1 cellular context compared by ENCODE assay signal in genomic region chr6:21742238-21742660, GRCh38.
TF ChIP-seq lines count a peak whose summit lies in the region.

No MANE protein-coding gene starts in this region.

TF ChIP-seq in HEK293, 187 proteins besides CTCF, POLR2A, EP300 and RAD21 (continued from another document):
- 0 out of 2 replicates have a peak, but pooled peaks have one; percentile 9 for TF ChIP-seq KLF1 (tag by site-specific recombination; IDR thresholded peaks at IDR 0.05)
- no peak for TF ChIP-seq ZNF514 (tag by site-specific recombination; IDR thresholded peaks at IDR 0.05)
- TF ChIP-seq ZEB2 (tag by site-specific recombination; IDR thresholded peaks at IDR 0.05): peak; percentile 77
- peak; percentile 82 for TF ChIP-seq ZNF184 (tag by site-specific recombination; IDR thresholded peaks at IDR 0.05)
- TF ChIP-seq GLIS1 (tag by site-specific recombination; IDR thresholded peaks at IDR 0.05): 0 out of 2 replicates have a peak, but pooled peaks have one; percentile 13
- no peak for TF ChIP-seq ZSCAN23 (tag by site-specific recombination; IDR thresholded peaks at IDR 0.05)
- TF ChIP-seq WT1 (tag by site-specific recombination; IDR thresholded peaks at IDR 0.05): 0 out of 2 replicates have a peak, but pooled peaks have one; percentile 22
- TF ChIP-seq ZNF660 (tag by site-specific recombination; IDR thresholded peaks at IDR 0.05): peak; percentile 14; the same call in 1 of the 2 replicates
- 0 out of 2 replicates have a peak, but pooled peaks have one; percentile 24 for TF ChIP-seq TSHZ1 (tag by site-specific recombination; IDR thresholded peaks at IDR 0.05; ENCODE audit: borderline replicate concordance)
- 0 out of 2 replicates have a peak, but pooled peaks have one; percentile 12 for TF ChIP-seq PATZ1 (tag by site-specific recombination; IDR thresholded peaks at IDR 0.05)
TF ChIP-seq in HEK293: peak in this region for 23.
